In genomic region chr20:22312744-22313346, GRCh38 we compare ENCODE assay signal across 7 cellular contexts.
DNase-seq lines count a peak whose midpoint lies in the region; ATAC-seq and TF ChIP-seq lines count a peak whose summit lies in the region.

No MANE protein-coding gene starts in this region.

- no peak overlapping the region for H3K4me3 Mint-ChIP-seq in brain

- no peaks in the 10 kb centered on the region for H3K4me1 Mint-ChIP-seq in brain

- H3K36me3 Mint-ChIP-seq in brain: no peaks in the 10 kb centered on the region

- peaks cover 13% of the 10 kb centered on the region for H3K27me3 Mint-ChIP-seq in brain

- peak; percentile 6 for DNase-seq in GM04503 (ENCODE audit: low read depth)
- DNase-seq in LoVo (ENCODE audit: low spot score): peak; percentile 48
- DNase-seq in medulla oblongata (ENCODE audit: extremely low spot score): peak; percentile 51
- no peak for DNase-seq in omental fat pad (ENCODE audit: low spot score)
- DNase-seq in T1000 (lab: John Stamatoyannopoulos, UW): no peak

- no peak for ATAC-seq in omental fat pad (ENCODE audit: low FRiP score)
- ATAC-seq in HG03460 (IDR thresholded peaks at IDR 0.05; ENCODE audit: unreplicated experiment): no peak

- peak; percentile 63 to 81 for TF ChIP-seq CTCF in brain (conservative IDR thresholded peaks at IDR 0.05)
- TF ChIP-seq CTCF in omental fat pad (IDR thresholded peaks at IDR 0.05): no peak

- no peaks in the 10 kb centered on the region for H3K9me3 Mint-ChIP-seq in brain

- H3K27ac Mint-ChIP-seq in brain: no peak overlapping the region

Comparison
In these comparisons a context has a peak if more than half of its experiments do, and no peak if none do; other contexts are left out.
1. DNase-seq: peak in GM04503 (single experiment), LoVo (single experiment) and medulla oblongata (single experiment); none in omental fat pad (single experiment) and T1000 (single experiment).
2. CTCF ChIP-seq: peak in brain (2 of 2); none in omental fat pad (0 of 3).